Comparison of ENCODE assay signal across 12 cellular contexts in genomic region chr2:236830931-236831330, GRCh38.
"Had no signal": no experiment of that assay in that cellular context is flagged by ENCODE, and none has a peak within 500 bp of the region (broad histone marks: within the 10 kb centered on the region; RNA-seq: fewer than 3 reads in every experiment).

No MANE protein-coding gene starts in this region.

- H3K9me3 Mint-ChIP-seq: naive thymus-derived CD8-positive, alpha-beta T cell had no signal

- H3K27ac ChIP-seq: right atrium auricular region had no signal

- H3K27ac Mint-ChIP-seq: naive thymus-derived CD8-positive, alpha-beta T cell had no signal

- H3K4me3 ChIP-seq: heart left ventricle, mucosa of descending colon, right atrium auricular region, smooth muscle cell, tibial nerve had no signal

- H3K4me3 Mint-ChIP-seq: naive thymus-derived CD8-positive, alpha-beta T cell had no signal

- H3K4me1 ChIP-seq: tibial nerve had no signal

- H3K4me2 ChIP-seq: smooth muscle cell had no signal

- H3K27me3 ChIP-seq: heart left ventricle, right atrium auricular region, tibial nerve had no signal

- H3K36me3 Mint-ChIP-seq: naive thymus-derived CD8-positive, alpha-beta T cell had no signal

- DNase-seq: dermis blood vessel endothelial cell; foreskin melanocyte; heart left ventricle; hippocampal formation; kidney glomerular epithelial cell; mucosa of descending colon; naive thymus-derived CD8-positive, alpha-beta T cell; stimulated activated CD4-positive, alpha-beta T cell treated with anti-CD3 and anti-CD28 coated beads, Interleukin-2, amount 100 ng/mL, for 48 hours; stimulated activated naive CD4-positive, alpha-beta T cell treated with Interleukin-2 at 50 U/mL for 16 hours had no signal

- H3K9me3 ChIP-seq: mucosa of descending colon, right atrium auricular region had no signal

- ATAC-seq: mucosa of descending colon; naive thymus-derived CD8-positive, alpha-beta T cell had no signal

- H3K36me3 ChIP-seq: heart left ventricle, right atrium auricular region, tibial nerve had no signal
